ENCODE assay signal across 2 cellular contexts in the genomic region with DNA sequence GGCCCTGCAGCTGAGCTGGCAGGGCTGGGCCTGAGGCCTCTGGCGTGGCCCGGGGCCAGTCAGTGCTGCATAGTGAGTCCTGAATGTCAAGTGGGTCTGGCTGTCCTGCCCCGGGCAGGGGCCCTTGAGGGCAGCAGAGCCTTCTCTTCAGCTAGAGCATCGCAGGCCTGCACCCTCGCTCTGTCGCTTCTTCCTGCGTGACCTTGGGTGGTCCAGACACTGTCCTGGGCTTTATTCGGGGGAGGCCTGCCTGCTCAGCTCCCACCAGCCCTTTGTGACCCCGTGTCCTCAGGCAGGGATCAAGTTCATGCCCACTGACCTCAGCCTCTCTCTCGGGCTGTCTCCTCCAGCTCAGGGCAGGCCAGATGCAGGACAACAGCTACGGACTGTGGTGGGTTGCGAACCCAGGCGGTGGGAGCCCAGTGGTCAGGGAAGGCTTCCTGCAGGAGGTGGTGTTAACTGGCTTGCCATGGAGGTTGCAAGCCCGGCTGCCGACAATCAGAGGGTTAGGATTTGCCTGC.
TF ChIP-seq lines count a peak whose summit lies in the region.

No MANE protein-coding gene starts in this region.

TF ChIP-seq in SK-N-SH, 30 proteins besides CTCF, POLR2A, EP300 and RAD21 (continued from another document):
- TF ChIP-seq CHD2 (IDR thresholded peaks at IDR 0.05; ENCODE audit: low read length, partially characterized antibody), result no peak
- no peak for TF ChIP-seq POLR2AphosphoS5 (IDR thresholded peaks at IDR 0.05; ENCODE audit: low read depth, low read length)
- TF ChIP-seq TAF1 (IDR thresholded peaks at IDR 0.05; ENCODE audit: borderline replicate concordance, low read depth, low read length), result no peak
- TF ChIP-seq MEF2A (IDR thresholded peaks at IDR 0.05; ENCODE audit: borderline replicate concordance, low read depth), result no peak
- no peak for TF ChIP-seq GATA2 (CRISPR knock-in tag; IDR thresholded peaks at IDR 0.05)
- no peak for TF ChIP-seq JUND (IDR thresholded peaks at IDR 0.05)
- TF ChIP-seq, protein P1, sequence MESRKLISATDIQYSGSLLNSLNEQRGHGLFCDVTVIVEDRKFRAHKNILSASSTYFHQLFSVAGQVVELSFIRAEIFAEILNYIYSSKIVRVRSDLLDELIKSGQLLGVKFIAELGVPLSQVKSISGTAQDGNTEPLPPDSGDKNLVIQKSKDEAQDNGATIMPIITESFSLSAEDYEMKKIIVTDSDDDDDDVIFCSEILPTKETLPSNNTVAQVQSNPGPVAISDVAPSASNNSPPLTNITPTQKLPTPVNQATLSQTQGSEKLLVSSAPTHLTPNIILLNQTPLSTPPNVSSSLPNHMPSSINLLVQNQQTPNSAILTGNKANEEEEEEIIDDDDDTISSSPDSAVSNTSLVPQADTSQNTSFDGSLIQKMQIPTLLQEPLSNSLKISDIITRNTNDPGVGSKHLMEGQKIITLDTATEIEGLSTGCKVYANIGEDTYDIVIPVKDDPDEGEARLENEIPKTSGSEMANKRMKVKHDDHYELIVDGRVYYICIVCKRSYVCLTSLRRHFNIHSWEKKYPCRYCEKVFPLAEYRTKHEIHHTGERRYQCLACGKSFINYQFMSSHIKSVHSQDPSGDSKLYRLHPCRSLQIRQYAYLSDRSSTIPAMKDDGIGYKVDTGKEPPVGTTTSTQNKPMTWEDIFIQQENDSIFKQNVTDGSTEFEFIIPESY (IDR thresholded peaks at IDR 0.05; ENCODE audit: borderline replicate concordance, low read depth), result no peak
- TF ChIP-seq, protein P2, sequence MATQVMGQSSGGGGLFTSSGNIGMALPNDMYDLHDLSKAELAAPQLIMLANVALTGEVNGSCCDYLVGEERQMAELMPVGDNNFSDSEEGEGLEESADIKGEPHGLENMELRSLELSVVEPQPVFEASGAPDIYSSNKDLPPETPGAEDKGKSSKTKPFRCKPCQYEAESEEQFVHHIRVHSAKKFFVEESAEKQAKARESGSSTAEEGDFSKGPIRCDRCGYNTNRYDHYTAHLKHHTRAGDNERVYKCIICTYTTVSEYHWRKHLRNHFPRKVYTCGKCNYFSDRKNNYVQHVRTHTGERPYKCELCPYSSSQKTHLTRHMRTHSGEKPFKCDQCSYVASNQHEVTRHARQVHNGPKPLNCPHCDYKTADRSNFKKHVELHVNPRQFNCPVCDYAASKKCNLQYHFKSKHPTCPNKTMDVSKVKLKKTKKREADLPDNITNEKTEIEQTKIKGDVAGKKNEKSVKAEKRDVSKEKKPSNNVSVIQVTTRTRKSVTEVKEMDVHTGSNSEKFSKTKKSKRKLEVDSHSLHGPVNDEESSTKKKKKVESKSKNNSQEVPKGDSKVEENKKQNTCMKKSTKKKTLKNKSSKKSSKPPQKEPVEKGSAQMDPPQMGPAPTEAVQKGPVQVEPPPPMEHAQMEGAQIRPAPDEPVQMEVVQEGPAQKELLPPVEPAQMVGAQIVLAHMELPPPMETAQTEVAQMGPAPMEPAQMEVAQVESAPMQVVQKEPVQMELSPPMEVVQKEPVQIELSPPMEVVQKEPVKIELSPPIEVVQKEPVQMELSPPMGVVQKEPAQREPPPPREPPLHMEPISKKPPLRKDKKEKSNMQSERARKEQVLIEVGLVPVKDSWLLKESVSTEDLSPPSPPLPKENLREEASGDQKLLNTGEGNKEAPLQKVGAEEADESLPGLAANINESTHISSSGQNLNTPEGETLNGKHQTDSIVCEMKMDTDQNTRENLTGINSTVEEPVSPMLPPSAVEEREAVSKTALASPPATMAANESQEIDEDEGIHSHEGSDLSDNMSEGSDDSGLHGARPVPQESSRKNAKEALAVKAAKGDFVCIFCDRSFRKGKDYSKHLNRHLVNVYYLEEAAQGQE (IDR thresholded peaks at IDR 0.05; ENCODE audit: low read depth, low read length), result no peak
- no peak for TF ChIP-seq TCF12 (IDR thresholded peaks at IDR 0.05)

TF ChIP-seq in SK-N-SH treated with all-trans-retinoic acid at 6 μM for 48 hours, 23 proteins besides CTCF, POLR2A, EP300 and RAD21:
- TF ChIP-seq, protein P3, sequence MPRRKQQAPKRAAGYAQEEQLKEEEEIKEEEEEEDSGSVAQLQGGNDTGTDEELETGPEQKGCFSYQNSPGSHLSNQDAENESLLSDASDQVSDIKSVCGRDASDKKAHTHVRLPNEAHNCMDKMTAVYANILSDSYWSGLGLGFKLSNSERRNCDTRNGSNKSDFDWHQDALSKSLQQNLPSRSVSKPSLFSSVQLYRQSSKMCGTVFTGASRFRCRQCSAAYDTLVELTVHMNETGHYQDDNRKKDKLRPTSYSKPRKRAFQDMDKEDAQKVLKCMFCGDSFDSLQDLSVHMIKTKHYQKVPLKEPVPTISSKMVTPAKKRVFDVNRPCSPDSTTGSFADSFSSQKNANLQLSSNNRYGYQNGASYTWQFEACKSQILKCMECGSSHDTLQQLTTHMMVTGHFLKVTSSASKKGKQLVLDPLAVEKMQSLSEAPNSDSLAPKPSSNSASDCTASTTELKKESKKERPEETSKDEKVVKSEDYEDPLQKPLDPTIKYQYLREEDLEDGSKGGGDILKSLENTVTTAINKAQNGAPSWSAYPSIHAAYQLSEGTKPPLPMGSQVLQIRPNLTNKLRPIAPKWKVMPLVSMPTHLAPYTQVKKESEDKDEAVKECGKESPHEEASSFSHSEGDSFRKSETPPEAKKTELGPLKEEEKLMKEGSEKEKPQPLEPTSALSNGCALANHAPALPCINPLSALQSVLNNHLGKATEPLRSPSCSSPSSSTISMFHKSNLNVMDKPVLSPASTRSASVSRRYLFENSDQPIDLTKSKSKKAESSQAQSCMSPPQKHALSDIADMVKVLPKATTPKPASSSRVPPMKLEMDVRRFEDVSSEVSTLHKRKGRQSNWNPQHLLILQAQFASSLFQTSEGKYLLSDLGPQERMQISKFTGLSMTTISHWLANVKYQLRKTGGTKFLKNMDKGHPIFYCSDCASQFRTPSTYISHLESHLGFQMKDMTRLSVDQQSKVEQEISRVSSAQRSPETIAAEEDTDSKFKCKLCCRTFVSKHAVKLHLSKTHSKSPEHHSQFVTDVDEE (CRISPR knock-in tag; IDR thresholded peaks at IDR 0.05), result no peak
- no peak for TF ChIP-seq ZNF70 (CRISPR knock-in tag; IDR thresholded peaks at IDR 0.05)
